ENCODE assay signal across 25 cellular contexts in the genomic region with DNA sequence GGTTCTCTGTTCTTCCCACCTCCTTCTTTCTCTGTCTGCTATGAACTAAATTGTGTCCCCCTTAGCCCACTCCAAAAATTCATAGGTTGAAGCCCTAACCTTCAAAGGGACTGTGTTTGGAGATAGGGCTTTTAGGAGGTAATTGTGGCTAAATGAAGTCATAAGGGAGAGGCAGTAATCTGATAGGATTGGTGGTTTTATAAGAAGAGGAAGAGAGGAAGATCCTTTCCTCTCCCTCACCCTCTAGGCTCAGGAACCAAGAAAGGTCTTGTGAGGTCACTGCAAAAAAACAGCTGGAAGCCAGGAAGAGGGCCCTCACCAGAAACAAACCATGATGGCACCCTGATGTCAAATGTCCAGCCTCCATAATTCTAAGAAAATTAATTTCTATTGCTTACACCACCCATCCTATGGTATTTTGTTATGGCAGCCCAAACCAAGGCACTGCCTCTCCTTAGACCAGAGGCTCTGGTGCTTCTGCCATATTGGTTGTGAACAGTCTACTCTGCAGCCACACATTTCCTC.
DNase-seq lines count a peak whose midpoint lies in the region; ATAC-seq and TF ChIP-seq lines count a peak whose summit lies in the region.
"Had no signal": no experiment of that assay in that cellular context is flagged by ENCODE, and none has a peak within 500 bp of the region (broad histone marks: within the 10 kb centered on the region; RNA-seq: fewer than 3 reads in every experiment).

No MANE protein-coding gene starts in this region.

- H3K4me1 ChIP-seq in HEK293 (ENCODE audit: control insufficient read depth, insufficient read depth, low read length) (peaks cover 12% of the 10 kb centered on the region), body of pancreas (peaks cover 11% of the 10 kb centered on the region), left ventricle myocardium inferior (peaks cover 13% of the 10 kb centered on the region)
- H3K4me1 ChIP-seq: BLaER1 had no signal

- no peak overlapping the region for H3K4me3 Mint-ChIP-seq in progenitor cell of endocrine pancreas (ENCODE audit: low read depth)
- no peak overlapping the region for H3K4me3 Mint-ChIP-seq in stimulated activated naive B cell treated with anti-CD40 and anti-IgM and Interleukin-4, amounts not matched to agents 10 μg/mL and 1 μg/mL and 100 μg/mL, for 72 hours
- H3K4me3 Mint-ChIP-seq: activated CD4-positive, alpha-beta memory T cell treated with anti-CD3 and anti-CD28 coated beads for 36 hours; activated naive CD4-positive, alpha-beta T cell treated with anti-CD3 and anti-CD28 coated beads, Interleukin-2, amount 50 U/mL, for 24 hours; naive B cell had no signal

- no peak for TF ChIP-seq POLR2A in body of pancreas (IDR thresholded peaks at IDR 0.05)

- CTCF ChIA-PET in HEK293 (lab: Yijun Ruan, JAX) = interaction anchor here (1.4 kb wide), 1 partner anchor 9 kb away, joined by 3 read pairs; no protein-coding TSS in a partner anchor

- POLR2A ChIA-PET in HEK293 (lab: Yijun Ruan, JAX) = no interaction called here

- H3K9me3 Mint-ChIP-seq in progenitor cell of endocrine pancreas (ENCODE audit: low read depth) = peaks cover 11% of the 10 kb centered on the region
- peaks cover 0 to 2% of the 10 kb centered on the region in 2 donors for H3K9me3 Mint-ChIP-seq in stimulated activated naive B cell treated with anti-CD40 and anti-IgM and Interleukin-4, amounts not matched to agents 10 μg/mL and 1 μg/mL and 100 μg/mL, for 72 hours
- H3K9me3 Mint-ChIP-seq: activated CD4-positive, alpha-beta memory T cell treated with anti-CD3 and anti-CD28 coated beads for 36 hours; activated naive CD4-positive, alpha-beta T cell treated with anti-CD3 and anti-CD28 coated beads, Interleukin-2, amount 50 U/mL, for 24 hours had no signal

- peak; percentile 16 for ATAC-seq in body of pancreas
- no peak for ATAC-seq in stimulated activated naive B cell treated with anti-CD40 and anti-IgM and Interleukin-4, amounts not matched to agents 10 μg/mL and 1 μg/mL and 100 μg/mL, for 72 hours (replicated peaks)
- no peak for ATAC-seq in HG03469 (IDR thresholded peaks at IDR 0.05; ENCODE audit: unreplicated experiment)
- ATAC-seq: activated CD4-positive, CD25-positive, alpha-beta regulatory T cell treated with anti-CD3 and anti-CD28 coated beads, Interleukin-2, amount 50 U/mL, for 24 hours had no signal

- TF ChIP-seq CTCF in HEK293 (tag by site-specific recombination; IDR thresholded peaks at IDR 0.05) (no peak), body of pancreas (IDR thresholded peaks at IDR 0.05) (no peak), progenitor cell of endocrine pancreas (IDR thresholded peaks at IDR 0.05; ENCODE audit: unreplicated experiment) (no peak), left ventricle myocardium inferior (IDR thresholded peaks at IDR 0.05; ENCODE audit: borderline replicate concordance) (no peak)

- H3K4me3 ChIP-seq in HEK293 (ENCODE audit: low read depth, low read length) = no peak overlapping the region
- H3K4me3 ChIP-seq in body of pancreas = no peak overlapping the region
- H3K4me3 ChIP-seq in left ventricle myocardium inferior = no peak overlapping the region
- H3K4me3 ChIP-seq: BLaER1, esophagus squamous epithelium, skin epidermis, stomach, transverse colon had no signal

- H3K27ac Mint-ChIP-seq in progenitor cell of endocrine pancreas = peak overlapping the region; percentile 81
- H3K27ac Mint-ChIP-seq in stimulated activated naive B cell treated with anti-CD40 and anti-IgM and Interleukin-4, amounts not matched to agents 10 μg/mL and 1 μg/mL and 100 μg/mL, for 72 hours = no peak overlapping the region
- H3K27ac Mint-ChIP-seq: activated CD4-positive, alpha-beta memory T cell treated with anti-CD3 and anti-CD28 coated beads for 36 hours; activated naive CD4-positive, alpha-beta T cell treated with anti-CD3 and anti-CD28 coated beads, Interleukin-2, amount 50 U/mL, for 24 hours; IgD-negative memory B cell; naive B cell had no signal

- no peaks in the 10 kb centered on the region for H3K36me3 Mint-ChIP-seq in progenitor cell of endocrine pancreas (ENCODE audit: insufficient read depth)
- no peaks in the 10 kb centered on the region for H3K36me3 Mint-ChIP-seq in stimulated activated naive B cell treated with anti-CD40 and anti-IgM and Interleukin-4, amounts not matched to agents 10 μg/mL and 1 μg/mL and 100 μg/mL, for 72 hours
- H3K36me3 Mint-ChIP-seq: activated CD4-positive, alpha-beta memory T cell treated with anti-CD3 and anti-CD28 coated beads for 36 hours; activated naive CD4-positive, alpha-beta T cell treated with anti-CD3 and anti-CD28 coated beads, Interleukin-2, amount 50 U/mL, for 24 hours; IgD-negative memory B cell; naive B cell had no signal

- H3K27me3 Mint-ChIP-seq in progenitor cell of endocrine pancreas = no peaks in the 10 kb centered on the region
- peaks cover 0 to 18% of the 10 kb centered on the region in 2 donors for H3K27me3 Mint-ChIP-seq in stimulated activated naive B cell treated with anti-CD40 and anti-IgM and Interleukin-4, amounts not matched to agents 10 μg/mL and 1 μg/mL and 100 μg/mL, for 72 hours
- H3K27me3 Mint-ChIP-seq: naive B cell had no signal

- H3K4me1 Mint-ChIP-seq in progenitor cell of endocrine pancreas (ENCODE audit: low read depth) = peaks cover 53% of the 10 kb centered on the region
- no peaks in the 10 kb centered on the region for H3K4me1 Mint-ChIP-seq in stimulated activated naive B cell treated with anti-CD40 and anti-IgM and Interleukin-4, amounts not matched to agents 10 μg/mL and 1 μg/mL and 100 μg/mL, for 72 hours
- H3K4me1 Mint-ChIP-seq: activated naive CD4-positive, alpha-beta T cell treated with anti-CD3 and anti-CD28 coated beads, Interleukin-2, amount 50 U/mL, for 24 hours; IgD-negative memory B cell; naive B cell had no signal

- H3K36me3 ChIP-seq in HEK293 (ENCODE audit: control insufficient read depth in 2 of 2, insufficient read depth in 1 of 2, low read length in 2 of 2) (no peaks in the 10 kb centered on the region), body of pancreas (replicated peaks in 1 of 2; ENCODE audit: insufficient read depth in 1 of 2, low read depth in 2 of 2) (no peaks in the 10 kb centered on the region), left ventricle myocardium inferior (no peaks in the 10 kb centered on the region)
- H3K36me3 ChIP-seq: BLaER1, esophagus squamous epithelium, stomach, transverse colon had no signal

- no peak overlapping the region for H3K27ac ChIP-seq in HEK293 (ENCODE audit: extremely low read depth, low read depth, low read length)
- peak overlapping the region; percentile 7 to 73 (median 57) for H3K27ac ChIP-seq in body of pancreas
- no peak overlapping the region for H3K27ac ChIP-seq in left ventricle myocardium inferior (replicated peaks)
- H3K27ac ChIP-seq: BLaER1, stomach, transverse colon had no signal

- DNase-seq in M059J (ENCODE audit: low read depth) = peak; percentile 37
- no peak for DNase-seq in body of pancreas
- DNase-seq in progenitor cell of endocrine pancreas (ENCODE audit: low spot score, unreplicated experiment) = no peak
- DNase-seq in left ventricle myocardium inferior = no peak
- no peak for DNase-seq in stimulated activated naive B cell treated with anti-CD40 and anti-IgM and Interleukin-4, amounts not matched to agents 10 μg/mL and 1 μg/mL and 100 μg/mL, for 72 hours
- DNase-seq in ureter (ENCODE audit: low spot score) = no peak
- DNase-seq: activated CD4-positive, alpha-beta memory T cell treated with anti-CD3 and anti-CD28 coated beads for 36 hours; activated CD8-positive, alpha-beta memory T cell treated with anti-CD3 and anti-CD28 coated beads, Interleukin-2, amount 50 U/mL, for 4 hours; amygdala; esophagus squamous epithelium; mesendoderm; naive B cell; NCI-H1694; NCI-H2171 treated with DMSO at 0.1 percent for 48 hours; NCI-H524 treated with DMSO at 0.1 percent for 48 hours; stimulated activated CD8-positive, alpha-beta memory T cell treated with anti-CD3 and anti-CD28 coated beads, Interleukin-4, amount 100 ng/mL, for 48 hours; stomach; transverse colon had no signal

- intact Hi-C loops in body of pancreas (cut with DNase I) = no loop called here
- intact Hi-C loops in left ventricle myocardium inferior (cut with micrococcal nuclease) = no loop called here

- H3K9me3 ChIP-seq in HEK293 (ENCODE audit: control insufficient read depth, insufficient read depth, low read depth, low read length) (no peaks in the 10 kb centered on the region), body of pancreas (no peaks in the 10 kb centered on the region), left ventricle myocardium inferior (replicated peaks) (no peaks in the 10 kb centered on the region)
- H3K9me3 ChIP-seq: BLaER1, esophagus squamous epithelium, stomach, transverse colon had no signal

- H3K27me3 ChIP-seq in body of pancreas (no peaks in the 10 kb centered on the region), left ventricle myocardium inferior (ENCODE audit: low read depth) (no peaks in the 10 kb centered on the region)
- H3K27me3 ChIP-seq: BLaER1, esophagus squamous epithelium, stomach, transverse colon had no signal

TF ChIP-seq in HEK293, 187 proteins besides CTCF, POLR2A, EP300 and RAD21 (continues in another document):
- TF ChIP-seq ZBTB1 (tag by site-specific recombination; IDR thresholded peaks at IDR 0.05) = no peak
- TF ChIP-seq ZNF664 (tag by site-specific recombination; IDR thresholded peaks at IDR 0.05) = no peak
- no peak for TF ChIP-seq OVOL3 (tag by site-specific recombination; IDR thresholded peaks at IDR 0.05)
- no peak for TF ChIP-seq ZNF510 (tag by site-specific recombination; IDR thresholded peaks at IDR 0.05; ENCODE audit: insufficient replicate concordance)
- TF ChIP-seq, protein P1, sequence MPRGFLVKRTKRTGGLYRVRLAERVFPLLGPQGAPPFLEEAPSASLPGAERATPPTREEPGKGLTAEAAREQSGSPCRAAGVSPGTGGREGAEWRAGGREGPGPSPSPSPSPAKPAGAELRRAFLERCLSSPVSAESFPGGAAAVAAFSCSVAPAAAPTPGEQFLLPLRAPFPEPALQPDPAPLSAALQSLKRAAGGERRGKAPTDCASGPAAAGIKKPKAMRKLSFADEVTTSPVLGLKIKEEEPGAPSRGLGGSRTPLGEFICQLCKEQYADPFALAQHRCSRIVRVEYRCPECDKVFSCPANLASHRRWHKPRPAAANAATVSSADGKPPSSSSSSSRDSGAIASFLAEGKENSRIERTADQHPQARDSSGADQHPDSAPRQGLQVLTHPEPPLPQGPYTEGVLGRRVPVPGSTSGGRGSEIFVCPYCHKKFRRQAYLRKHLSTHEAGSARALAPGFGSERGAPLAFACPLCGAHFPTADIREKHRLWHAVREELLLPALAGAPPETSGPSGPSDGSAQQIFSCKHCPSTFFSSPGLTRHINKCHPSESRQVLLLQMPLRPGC (tag by site-specific recombination; IDR thresholded peaks at IDR 0.05) = no peak
- no peak for TF ChIP-seq ZNF394 (tag by site-specific recombination; IDR thresholded peaks at IDR 0.05; ENCODE audit: borderline replicate concordance)

Comparison
In these comparisons a context has a peak if more than half of its experiments do, and no peak if none do; other contexts are left out.
1. H3K27ac ChIP-seq: peak in body of pancreas (4 of 4); none in HEK293 (single experiment) and left ventricle myocardium inferior (single experiment).